Comparison of ENCODE assay signal across 13 cellular contexts in the genomic region with DNA sequence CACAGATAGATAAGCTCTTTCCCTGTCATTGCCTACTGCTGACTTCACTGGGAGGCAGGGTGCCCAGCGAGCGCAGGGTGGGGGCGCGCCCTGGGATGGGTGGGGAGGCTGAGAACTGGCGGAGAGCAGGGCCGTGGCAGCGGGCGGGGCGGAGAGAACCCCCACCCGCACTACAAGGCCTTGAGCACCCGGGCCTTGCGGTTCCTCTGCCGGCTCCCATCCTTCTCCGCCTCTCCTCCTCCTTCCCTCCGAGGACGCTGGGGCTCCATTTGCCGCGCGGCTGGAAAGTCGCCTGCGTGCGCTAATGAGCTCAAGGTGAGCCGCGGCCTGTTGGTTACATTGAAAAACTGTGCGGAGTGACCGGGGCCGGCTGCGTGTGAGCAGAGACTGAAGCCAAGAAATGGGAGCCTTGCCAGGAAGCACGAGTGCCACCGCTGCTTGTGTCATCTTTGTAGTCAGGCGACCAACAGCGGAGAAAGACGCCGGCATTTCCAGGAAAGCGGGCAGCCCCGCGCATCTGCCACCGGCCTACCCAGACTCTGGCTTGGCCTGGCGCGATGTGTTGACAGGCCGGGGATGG.
DNase-seq lines count a peak whose midpoint lies in the region; FAIRE-seq and TF ChIP-seq lines count a peak whose summit lies in the region.
"Had no signal": no experiment of that assay in that cellular context is flagged by ENCODE, and none has a peak within 500 bp of the region (broad histone marks: within the 10 kb centered on the region; RNA-seq: fewer than 3 reads in every experiment).

No MANE protein-coding gene starts in this region.

- in situ Hi-C loops in G401 (cut with HindIII; ENCODE audit: low sequenced_read_pairs): no loop called here

- no peaks in the 10 kb centered on the region for H3K27me3 Mint-ChIP-seq in astrocyte (ENCODE audit: low read depth, unreplicated experiment)

- no peaks in the 10 kb centered on the region for H3K36me3 Mint-ChIP-seq in astrocyte (ENCODE audit: low read depth, unreplicated experiment)
- H3K36me3 Mint-ChIP-seq: CD4-positive, alpha-beta memory T cell had no signal

- no peak overlapping the region for H3K9ac ChIP-seq in astrocyte (ENCODE audit: low read length)

- H3K27ac ChIP-seq in astrocyte (ENCODE audit: low read depth, low read length) (no peak overlapping the region), left ventricle myocardium inferior (replicated peaks) (peak overlapping the region; percentile 51)

- H3K9me3 Mint-ChIP-seq in astrocyte (ENCODE audit: unreplicated experiment): no peaks in the 10 kb centered on the region

- DNase-seq in NCI-H2029 (lab: John Stamatoyannopoulos, UW) (peak; percentile 69), astrocyte (ENCODE audit: low read depth) (peak; percentile 16), left ventricle myocardium inferior (peak; percentile 29), retinal pigment epithelial cell (ENCODE audit: low read depth) (no peak), RCC 7860 (ENCODE audit: low spot score) (no peak), G401 (ENCODE audit: low spot score) (no peak), GM03348 (ENCODE audit: low spot score) (no peak)
- DNase-seq: activated T-cell treated with anti-CD3 and anti-CD28 coated beads, Interleukin-2, amount 50 U/mL, for 48 hours; CD4-positive, alpha-beta memory T cell; effector CD4-positive, alpha-beta T cell; islet precursor cell; MM.1S; NCI-H2171 had no signal

- H3K27me3 ChIP-seq in astrocyte (ENCODE audit: insufficient read depth, low read length): no peaks in the 10 kb centered on the region
- peaks cover 19% of the 10 kb centered on the region for H3K27me3 ChIP-seq in left ventricle myocardium inferior (ENCODE audit: low read depth)

- no peak overlapping the region for H3K27ac Mint-ChIP-seq in astrocyte (ENCODE audit: unreplicated experiment)
- H3K27ac Mint-ChIP-seq: CD4-positive, alpha-beta memory T cell had no signal

- H3K9me3 ChIP-seq in astrocyte (ENCODE audit: insufficient read depth, low read depth, low read length): no peaks in the 10 kb centered on the region
- H3K9me3 ChIP-seq in left ventricle myocardium inferior (replicated peaks): no peaks in the 10 kb centered on the region

- peak overlapping the region; percentile 85 for H2AFZ ChIP-seq in astrocyte (ENCODE audit: low read depth, low read length)

- H3K4me3 ChIP-seq in astrocyte (ENCODE audit: insufficient read depth, low read depth, low read length): no peak overlapping the region
- H3K4me3 ChIP-seq in left ventricle myocardium inferior: peak overlapping the region; percentile 61
- H3K4me3 ChIP-seq in retinal pigment epithelial cell (ENCODE audit: low read length): peak overlapping the region; percentile 18

- H3K4me1 Mint-ChIP-seq in astrocyte (ENCODE audit: low read depth, unreplicated experiment): no peaks in the 10 kb centered on the region
- H3K4me1 Mint-ChIP-seq: CD4-positive, alpha-beta memory T cell had no signal

- H3K36me3 ChIP-seq in astrocyte (ENCODE audit: insufficient read depth, low read length) (no peaks in the 10 kb centered on the region), left ventricle myocardium inferior (no peaks in the 10 kb centered on the region)

- no peaks in the 10 kb centered on the region for H4K20me1 ChIP-seq in astrocyte (ENCODE audit: insufficient read depth, low read length)

- H3K4me1 ChIP-seq in astrocyte (ENCODE audit: insufficient read depth, low read length) (no peaks in the 10 kb centered on the region), left ventricle myocardium inferior (peaks cover 13% of the 10 kb centered on the region)

- H3K79me2 ChIP-seq in astrocyte (ENCODE audit: insufficient read depth, low read length): no peaks in the 10 kb centered on the region

- H3K4me2 ChIP-seq in astrocyte (ENCODE audit: low read length): peak overlapping the region; percentile 66

- H3K4me3 Mint-ChIP-seq in astrocyte (ENCODE audit: unreplicated experiment): no peak overlapping the region
- H3K4me3 Mint-ChIP-seq: CD4-positive, alpha-beta memory T cell had no signal

- TF ChIP-seq CTCF in astrocyte (IDR thresholded peaks at IDR 0.05; ENCODE audit: insufficient read depth, low read depth, low read length): no peak
- no peak for TF ChIP-seq CTCF in left ventricle myocardium inferior (IDR thresholded peaks at IDR 0.05; ENCODE audit: borderline replicate concordance)
- no peak for TF ChIP-seq CTCF in retinal pigment epithelial cell (conservative IDR thresholded peaks at IDR 0.05; ENCODE audit: low read depth, low read length)

- FAIRE-seq in astrocyte (lab: Jason Lieb, UNC) (no peak), RCC 7860 (lab: Jason Lieb, UNC) (no peak)

- intact Hi-C loops in left ventricle myocardium inferior (cut with micrococcal nuclease): loop anchor here (2.0 kb wide), 1 partner anchor 28 kb away; no protein-coding TSS in a partner anchor

Comparison
In these comparisons a context has a peak if more than half of its experiments do, and no peak if none do; other contexts are left out.
1. DNase-seq: peak in NCI-H2029 (single experiment), astrocyte (single experiment) and left ventricle myocardium inferior (single experiment); none in retinal pigment epithelial cell (single experiment), RCC 7860 (single experiment), G401 (single experiment) and GM03348 (single experiment).